Comparison of ENCODE assay signal across 17 cellular contexts in the genomic region with DNA sequence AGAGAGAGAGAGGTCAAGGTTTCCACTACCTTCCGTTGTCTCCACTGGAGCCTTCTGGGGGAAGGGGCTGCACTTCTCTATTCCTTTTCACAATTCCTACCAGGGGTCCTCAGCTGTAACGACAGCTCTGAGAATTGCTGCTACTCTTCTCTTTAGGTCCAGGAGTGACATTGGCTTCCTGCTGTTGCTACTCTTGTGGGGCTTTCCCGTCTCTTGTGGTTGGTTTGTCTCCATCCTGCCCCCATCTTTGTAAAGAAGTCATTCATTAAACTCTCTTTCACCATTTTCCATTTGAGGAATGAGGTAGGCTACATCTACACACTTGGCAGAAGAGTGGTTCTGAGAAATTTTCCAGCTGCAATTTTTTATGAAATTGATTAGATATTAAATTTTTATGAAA.
"Had no signal": no experiment of that assay in that cellular context is flagged by ENCODE, and none has a peak within 500 bp of the region (broad histone marks: within the 10 kb centered on the region; RNA-seq: fewer than 3 reads in every experiment).

No MANE protein-coding gene starts in this region.

- FAIRE-seq: endometrium, urothelium cell line had no signal

- H3K9me3 Mint-ChIP-seq: activated CD8-positive, alpha-beta T cell treated with anti-CD3 and anti-CD28 coated beads for 36 hours; activated naive CD8-positive, alpha-beta T cell treated with anti-CD3 and anti-CD28 coated beads, Interleukin-2, amount 50 U/mL, for 24 hours; activated T-helper 1 cell treated with anti-CD3 and anti-CD28 coated beads, Interleukin-12 subunit alpha, Interleukin-12 subunit beta, Interleukin-2, Interleukin-4 antibody, amounts not matched to agents 30 ng/mL and 10 ng/mL and 1 ng/mL, durations not matched to agents 14 hours and 24 hours and 36 hours; neural progenitor cell; stimulated activated naive CD8-positive, alpha-beta T cell treated with anti-CD3 and anti-CD28 coated beads, Interleukin-15, amount 100 ng/mL, for 72 hours had no signal

- DNase-seq: activated CD4-positive, alpha-beta T cell treated with anti-CD3 and anti-CD28 coated beads for 4 hours; activated CD8-positive, alpha-beta memory T cell treated with anti-CD3 and anti-CD28 coated beads, Interleukin-2, amount 50 U/mL, for 4 hours; activated CD8-positive, alpha-beta T cell treated with anti-CD3 and anti-CD28 coated beads for 36 hours; activated naive CD4-positive, alpha-beta T cell treated with Interleukin-2 at 50 U/mL for 16 hours; activated naive CD8-positive, alpha-beta T cell treated with anti-CD3 and anti-CD28 coated beads, Interleukin-2, amount 50 U/mL, for 24 hours; hypothalamus; kidney glomerular epithelial cell; ovary; stimulated activated CD4-positive, alpha-beta T cell treated with anti-CD3 and anti-CD28 coated beads, Interleukin-4, amount 100 ng/mL, for 24 hours; stimulated activated naive CD8-positive, alpha-beta T cell treated with anti-CD3 and anti-CD28 coated beads, Interleukin-15, amount 100 ng/mL, for 72 hours; testis had no signal

- H3K4me3 Mint-ChIP-seq: activated CD8-positive, alpha-beta T cell treated with anti-CD3 and anti-CD28 coated beads for 36 hours; activated naive CD8-positive, alpha-beta T cell treated with anti-CD3 and anti-CD28 coated beads, Interleukin-2, amount 50 U/mL, for 24 hours; activated T-helper 1 cell treated with anti-CD3 and anti-CD28 coated beads, Interleukin-12 subunit alpha, Interleukin-12 subunit beta, Interleukin-2, Interleukin-4 antibody, amounts not matched to agents 30 ng/mL and 10 ng/mL and 1 ng/mL, durations not matched to agents 14 hours and 24 hours and 36 hours; neural progenitor cell; stimulated activated naive CD8-positive, alpha-beta T cell treated with anti-CD3 and anti-CD28 coated beads, Interleukin-15, amount 100 ng/mL, for 72 hours had no signal

- H3K36me3 Mint-ChIP-seq: neural progenitor cell had no signal

- H3K4me1 Mint-ChIP-seq: activated naive CD8-positive, alpha-beta T cell treated with anti-CD3 and anti-CD28 coated beads, Interleukin-2, amount 50 U/mL, for 24 hours; stimulated activated naive CD8-positive, alpha-beta T cell treated with anti-CD3 and anti-CD28 coated beads, Interleukin-15, amount 100 ng/mL, for 72 hours had no signal

- H3K27me3 Mint-ChIP-seq: stimulated activated naive CD8-positive, alpha-beta T cell treated with anti-CD3 and anti-CD28 coated beads, Interleukin-15, amount 100 ng/mL, for 72 hours had no signal

- H3K27ac ChIP-seq: ascending aorta, neural progenitor cell, ovary, testis had no signal

- ATAC-seq: activated CD8-positive, alpha-beta T cell treated with anti-CD3 and anti-CD28 coated beads for 36 hours; activated naive CD8-positive, alpha-beta T cell treated with anti-CD3 and anti-CD28 coated beads, Interleukin-2, amount 50 U/mL, for 24 hours; esophagus mucosa; stimulated activated naive CD8-positive, alpha-beta T cell treated with anti-CD3 and anti-CD28 coated beads, Interleukin-15, amount 100 ng/mL, for 72 hours had no signal
